ENCODE assay signal across 9 cellular contexts in genomic region chr17:182164-182751, GRCh38.
A peak's percentile ranks its signal among the peaks of the same experiment; 100 is the strongest.
DNase-seq lines count a peak whose midpoint lies in the region; ATAC-seq and TF ChIP-seq lines count a peak whose summit lies in the region.
"Had no signal": no experiment of that assay in that cellular context is flagged by ENCODE, and none has a peak within 500 bp of the region (broad histone marks: within the 10 kb centered on the region; RNA-seq: fewer than 3 reads in every experiment).

No MANE protein-coding gene starts in this region.

- no peak overlapping the region for H3K4me2 ChIP-seq in parathyroid adenoma (ENCODE audit: low read length)

- H3K27me3 ChIP-seq in WERI-Rb-1 (ENCODE audit: insufficient read depth, low read depth, severe bottlenecking), result no peaks in the 10 kb centered on the region
- H3K27me3 ChIP-seq in iPS-15b (ENCODE audit: control insufficient read depth, insufficient read depth, low read length), result peaks cover 45% of the 10 kb centered on the region
- no peaks in the 10 kb centered on the region for H3K27me3 ChIP-seq in parathyroid adenoma (ENCODE audit: control insufficient read depth, insufficient read depth, low read length)
- H3K27me3 ChIP-seq: MG63 had no signal

- H3K27ac ChIP-seq in WERI-Rb-1, result peak overlapping the region; percentile 66
- no peak overlapping the region for H3K27ac ChIP-seq in parathyroid adenoma

- H3K9ac ChIP-seq in iPS-15b (ENCODE audit: low read depth, low read length) (no peak overlapping the region), parathyroid adenoma (no peak overlapping the region)

- H3K4me1 ChIP-seq in iPS-15b (ENCODE audit: control insufficient read depth, insufficient read depth, low read length) (peaks cover 3% of the 10 kb centered on the region), parathyroid adenoma (no peaks in the 10 kb centered on the region)

- DNase-seq in HK-2 (ENCODE audit: unreplicated experiment), result peak; percentile 21
- DNase-seq in WERI-Rb-1, result peak; percentile 87
- no peak for DNase-seq in activated effector memory CD4-positive, alpha-beta T cell treated with anti-CD3 and anti-CD28 coated beads, Interleukin-2, amount 50 U/mL, for 16 hours
- no peak for DNase-seq in GM20000 (ENCODE audit: low spot score)
- DNase-seq: GDM1 had no signal

- no peaks in the 10 kb centered on the region for H3K79me2 ChIP-seq in parathyroid adenoma

- peak overlapping the region; percentile 38 for H2AFZ ChIP-seq in parathyroid adenoma

- no peak for TF ChIP-seq CTCF in WERI-Rb-1 (IDR thresholded peaks at IDR 0.05; ENCODE audit: low read depth, low read length)
- TF ChIP-seq CTCF in parathyroid adenoma (IDR thresholded peaks at IDR 0.05), result no peak
- TF ChIP-seq CTCF in GM20000 (IDR thresholded peaks at IDR 0.05; ENCODE audit: extremely low read depth, missing control alignments), result no peak

- H3K4me3 ChIP-seq in WERI-Rb-1 (ENCODE audit: low read depth, low read length) (peak overlapping the region; percentile 43), iPS-15b (ENCODE audit: low read depth, low read length) (peak overlapping the region; percentile 53), parathyroid adenoma (ENCODE audit: low read depth, low read length) (no peak overlapping the region)
- H3K4me3 ChIP-seq: MG63 had no signal

- H3K36me3 ChIP-seq in WERI-Rb-1 (peaks cover 7% of the 10 kb centered on the region), iPS-15b (ENCODE audit: control insufficient read depth, insufficient read depth, low read length) (no peaks in the 10 kb centered on the region), parathyroid adenoma (ENCODE audit: control insufficient read depth, insufficient read depth, low read length) (no peaks in the 10 kb centered on the region)
- H3K36me3 ChIP-seq: MG63 had no signal

- ATAC-seq in GM21576 (IDR thresholded peaks at IDR 0.05; ENCODE audit: unreplicated experiment), result no peak

- H3K9me3 ChIP-seq in WERI-Rb-1 (ENCODE audit: severe bottlenecking) (no peaks in the 10 kb centered on the region), iPS-15b (ENCODE audit: control insufficient read depth, insufficient read depth, low read length) (no peaks in the 10 kb centered on the region), parathyroid adenoma (ENCODE audit: control insufficient read depth, low read length) (no peaks in the 10 kb centered on the region)
- H3K9me3 ChIP-seq: MG63 had no signal

Comparison
In these comparisons a context has a peak if more than half of its experiments do, and no peak if none do; other contexts are left out.
1. DNase-seq: peak in HK-2 (single experiment) and WERI-Rb-1 (single experiment); none in activated effector memory CD4-positive, alpha-beta T cell treated with anti-CD3 and anti-CD28 coated beads, Interleukin-2, amount 50 U/mL, for 16 hours (single experiment) and GM20000 (single experiment).